1 cellular context compared by ENCODE assay signal in the genomic region with DNA sequence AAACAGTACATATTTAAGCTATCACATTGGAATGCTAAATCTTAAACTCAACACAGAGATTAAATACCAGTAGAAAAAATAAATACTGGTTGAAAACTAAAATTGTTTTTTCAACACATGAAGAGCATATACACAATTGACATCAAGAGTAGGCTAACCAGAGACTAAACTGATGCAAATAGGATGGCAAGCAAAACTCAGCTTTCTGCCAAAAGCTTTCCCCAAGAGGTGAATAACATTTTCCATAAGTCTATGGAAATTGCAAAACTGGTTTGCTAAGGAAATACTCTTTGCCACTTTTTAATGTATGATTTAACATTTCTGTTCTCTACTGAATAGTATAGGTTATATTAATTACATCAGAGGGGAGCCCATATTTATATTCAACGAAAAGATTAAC.
TF ChIP-seq lines count a peak whose summit lies in the region.

No MANE protein-coding gene starts in this region.

TF ChIP-seq in IMR-90, 13 proteins besides CTCF, POLR2A, EP300 and RAD21:
- TF ChIP-seq SMC3 (IDR thresholded peaks at IDR 0.05; ENCODE audit: low read depth, low read length) (no peak), MXI1 (IDR thresholded peaks at IDR 0.05; ENCODE audit: borderline replicate concordance, low read depth, low read length) (no peak), FOS (IDR thresholded peaks at IDR 0.05; ENCODE audit: low read depth, low read length) (no peak)
